ENCODE assay signal across 22 cellular contexts in the genomic region with DNA sequence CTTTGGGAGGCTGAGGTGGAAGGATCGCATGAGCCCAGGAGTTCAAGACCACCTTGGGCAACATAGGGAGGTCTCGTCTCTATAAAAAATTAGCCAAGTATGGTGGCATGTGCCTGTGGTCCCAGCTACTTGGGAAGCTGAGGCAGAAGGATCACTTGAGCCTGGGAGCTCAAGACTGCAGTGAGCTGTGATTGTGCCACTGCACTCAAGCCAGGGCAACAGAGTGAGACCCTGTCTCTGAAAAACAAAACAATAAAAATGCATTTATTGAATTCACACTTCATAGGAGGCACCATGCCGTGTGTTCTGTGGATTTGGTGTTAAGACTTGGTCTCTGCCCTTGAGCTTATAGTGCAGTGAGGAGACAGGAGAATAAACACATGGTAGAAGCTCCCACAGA. TPM values are rescaled to one million over a fixed set of nuclear protein-coding genes. Genes with fewer than 3 reads are reported as not detected.
"Had no signal": no experiment of that assay in that cellular context is flagged by ENCODE, and none has a peak within 500 bp of the region (broad histone marks: within the 10 kb centered on the region; RNA-seq: fewer than 3 reads in every experiment).

No MANE protein-coding gene starts in this region.

- FAIRE-seq: bronchial epithelial cell, urothelium cell line had no signal

- H3K36me3 ChIP-seq: adrenal gland, ascending aorta, colonic mucosa, esophagus squamous epithelium, left ventricle myocardium inferior, prostate gland, suprapubic skin had no signal

- H3K4me3 ChIP-seq: adrenal gland, ascending aorta, colonic mucosa, esophagus squamous epithelium, left ventricle myocardium inferior, prostate gland, stomach, suprapubic skin, tibial nerve had no signal

- DNase-seq: activated CD4-positive, alpha-beta T cell treated with anti-CD3 and anti-CD28 coated beads for 1 hour; activated CD4-positive, alpha-beta T cell treated with anti-CD3 and anti-CD28 coated beads, Interleukin-2, amount 50 U/mL, for 1 hour; activated CD8-positive, alpha-beta T cell treated with anti-CD3 and anti-CD28 coated beads, Interleukin-2, amount 10 ng/mL, durations not matched to agents 7 days and 5 days; activated naive CD4-positive, alpha-beta T cell; activated T-cell treated with anti-CD3 and anti-CD28 coated beads, Interleukin-2, amount 50 U/mL, for 1 hour; adrenal gland; colonic mucosa; esophagus squamous epithelium; kidney glomerular epithelial cell; left ventricle myocardium inferior; naive thymus-derived CD8-positive, alpha-beta T cell; stomach had no signal

- H3K9me3 Mint-ChIP-seq: activated T-helper 17 cell treated with anti-CD3 and anti-CD28 coated beads, Interleukin-2, amount 50 U/mL, for 72 hours; naive thymus-derived CD8-positive, alpha-beta T cell had no signal

- H3K9me3 ChIP-seq: adrenal gland, ascending aorta, colonic mucosa, esophagus squamous epithelium, left ventricle myocardium inferior, prostate gland, stomach, suprapubic skin, tibial nerve had no signal

- H3K27ac Mint-ChIP-seq: activated CD8-positive, alpha-beta T cell treated with anti-CD3 and anti-CD28 coated beads, Interleukin-2, amount 10 ng/mL, durations not matched to agents 7 days and 5 days; activated naive CD8-positive, alpha-beta T cell; activated T-helper 17 cell treated with anti-CD3 and anti-CD28 coated beads, Interleukin-2, amount 50 U/mL, for 72 hours had no signal

- ATAC-seq: activated CD8-positive, alpha-beta T cell treated with anti-CD3 and anti-CD28 coated beads, Interleukin-2, amount 10 ng/mL, durations not matched to agents 7 days and 5 days; activated T-helper 17 cell treated with anti-CD3 and anti-CD28 coated beads, Interleukin-2, amount 50 U/mL, for 72 hours; naive thymus-derived CD8-positive, alpha-beta T cell had no signal

- H3K27ac ChIP-seq: adrenal gland, ascending aorta, colonic mucosa, esophagus squamous epithelium, left ventricle myocardium inferior, prostate gland, suprapubic skin, tibial nerve, VCaP had no signal

- H3K27me3 Mint-ChIP-seq: activated naive CD8-positive, alpha-beta T cell; activated T-helper 17 cell treated with anti-CD3 and anti-CD28 coated beads, Interleukin-2, amount 50 U/mL, for 72 hours had no signal

- H3K36me3 Mint-ChIP-seq: activated naive CD8-positive, alpha-beta T cell; naive thymus-derived CD8-positive, alpha-beta T cell had no signal

RNA-seq across cellular contexts. Expression of a gene that starts 6.2 kb away (rescaled TPM):
- total RNA-seq: ascending aorta; bronchial epithelial cell; colonic mucosa; naive thymus-derived CD8-positive, alpha-beta T cell; suprapubic skin; T-helper 2 cell treated with Interferon-gamma antibody and Interleukin-4, amounts not matched to agents 100 ng/mL and 5 ng/mL, for 36 hours had no signal
- polyA plus RNA-seq: naive thymus-derived CD8-positive, alpha-beta T cell; stomach had no signal

RNA-seq across cellular contexts. Expression of a gene that starts 17.4 kb away (rescaled TPM):
- total RNA-seq: ascending aorta had no signal
